Comparison of ENCODE assay signal across 23 cellular contexts in genomic region chr17:16937431-16937830, GRCh38. TPM values are rescaled to one million over a fixed set of nuclear protein-coding genes. Genes with fewer than 3 reads are reported as not detected.
DNase-seq lines count a peak whose midpoint lies in the region; ATAC-seq and TF ChIP-seq lines count a peak whose summit lies in the region.
"Had no signal": no experiment of that assay in that cellular context is flagged by ENCODE, and none has a peak within 500 bp of the region (broad histone marks: within the 10 kb centered on the region; RNA-seq: fewer than 3 reads in every experiment).

No MANE protein-coding gene starts in this region.

- H3K27ac ChIP-seq in mesendoderm (ENCODE audit: low read depth, low read length): no peak overlapping the region
- no peak overlapping the region for H3K27ac ChIP-seq in stomach
- H3K27ac ChIP-seq: HL-60 had no signal

- H2BK120ac ChIP-seq in mesendoderm (ENCODE audit: low read depth, low read length): no peak overlapping the region

- H3K79me2 ChIP-seq in mesendoderm (ENCODE audit: control insufficient read depth, insufficient read depth, low read length): peaks cover 2% of the 10 kb centered on the region

- H3K79me1 ChIP-seq in mesendoderm (ENCODE audit: low read length): peaks cover 3% of the 10 kb centered on the region

- no peak overlapping the region for H4K5ac ChIP-seq in mesendoderm (ENCODE audit: low read length)

- TF ChIP-seq EP300 in stomach (IDR thresholded peaks at IDR 0.05): no peak

- no peak overlapping the region for H2BK15ac ChIP-seq in mesendoderm (replicated peaks; ENCODE audit: low read depth)

- no peak for TF ChIP-seq CTCF in stomach (IDR thresholded peaks at IDR 0.05)

- POLR2A ChIA-PET in activated CD4-positive, alpha-beta memory T cell treated with anti-CD3 and anti-CD28 coated beads for 36 hours (lab: Charles Lee): no interaction called here

- peak overlapping the region; percentile 44 for H3K56ac ChIP-seq in mesendoderm (ENCODE audit: low read length)

- H3K36me3 ChIP-seq in mesendoderm (ENCODE audit: control insufficient read depth, insufficient read depth, low read length) (no peaks in the 10 kb centered on the region), stomach (no peaks in the 10 kb centered on the region)

- no CpG with 5 or more reads among the region's 17 CpGs for WGBS in mesendoderm (ENCODE audit: extremely low coverage, insufficient coverage, low lambda C conversion rate)
- 83 to 93% (median 92%) methylated on average over 17 of the region's 17 CpGs for WGBS in stomach, 5 donors

- H3K23ac ChIP-seq in mesendoderm (ENCODE audit: low read length): no peak overlapping the region

- CTCF ChIA-PET in activated CD4-positive, alpha-beta memory T cell treated with anti-CD3 and anti-CD28 coated beads for 36 hours (lab: Charles Lee): no interaction called here

- no peak overlapping the region for H4K8ac ChIP-seq in mesendoderm (ENCODE audit: low read depth, low read length)

- no peak overlapping the region for H3K18ac ChIP-seq in mesendoderm (ENCODE audit: low read length)

- no peaks in the 10 kb centered on the region for H3K27me3 Mint-ChIP-seq in activated CD4-positive, alpha-beta memory T cell treated with anti-CD3 and anti-CD28 coated beads for 36 hours
- H3K27me3 Mint-ChIP-seq: IgD-negative memory B cell had no signal

- no peak overlapping the region for H2BK5ac ChIP-seq in mesendoderm (ENCODE audit: low read length)

- ATAC-seq in GM19397 (IDR thresholded peaks at IDR 0.05; ENCODE audit: unreplicated experiment) (no peak), GM21528 (IDR thresholded peaks at IDR 0.05; ENCODE audit: low FRiP score, unreplicated experiment) (no peak)
- ATAC-seq: GM12878, GM23338 had no signal

- no peaks in the 10 kb centered on the region for H3K9me3 Mint-ChIP-seq in activated CD4-positive, alpha-beta memory T cell treated with anti-CD3 and anti-CD28 coated beads for 36 hours
- H3K9me3 Mint-ChIP-seq: GM23338, IgD-negative memory B cell had no signal

- no peak for TF ChIP-seq POLR2A in stomach (IDR thresholded peaks at IDR 0.05)

- H3K4ac ChIP-seq in mesendoderm (ENCODE audit: low read depth, low read length): no peak overlapping the region

- H3K4me1 ChIP-seq in mesendoderm (ENCODE audit: control insufficient read depth, low read depth, low read length): peaks cover 14% of the 10 kb centered on the region
- no peaks in the 10 kb centered on the region for H3K4me1 ChIP-seq in stomach

- H2AK5ac ChIP-seq in mesendoderm (ENCODE audit: low read length): peak overlapping the region; percentile 14

- intact Hi-C loops in activated CD4-positive, alpha-beta memory T cell treated with anti-CD3 and anti-CD28 coated beads for 36 hours (cut with micrococcal nuclease): no loop called here
- intact Hi-C loops in stomach (cut with DNase I; ENCODE audit: low total_unique reads): no loop called here

- no peaks in the 10 kb centered on the region for H3K36me3 Mint-ChIP-seq in activated CD4-positive, alpha-beta memory T cell treated with anti-CD3 and anti-CD28 coated beads for 36 hours
- H3K36me3 Mint-ChIP-seq: IgD-negative memory B cell had no signal

- no peaks in the 10 kb centered on the region for H3K9me3 ChIP-seq in stomach

- H3K9ac ChIP-seq in mesendoderm (ENCODE audit: low read length): no peak overlapping the region

- H3K27me3 ChIP-seq in mesendoderm (ENCODE audit: insufficient read depth, low read length, poor library complexity): no peaks in the 10 kb centered on the region
- peaks cover 0 to 42% (median 0%) of the 10 kb centered on the region in 3 donors for H3K27me3 ChIP-seq in stomach

- no peak overlapping the region for H3K4me2 ChIP-seq in mesendoderm (ENCODE audit: low read length)
- H3K4me2 ChIP-seq: GM23338 had no signal

- no peaks in the 10 kb centered on the region for H3K4me1 Mint-ChIP-seq in activated CD4-positive, alpha-beta memory T cell treated with anti-CD3 and anti-CD28 coated beads for 36 hours (ENCODE audit: low read depth)

- no peak overlapping the region for H3K4me3 Mint-ChIP-seq in activated CD4-positive, alpha-beta memory T cell treated with anti-CD3 and anti-CD28 coated beads for 36 hours
- H3K4me3 Mint-ChIP-seq: GM23338, IgD-negative memory B cell had no signal

- DNase-seq in activated naive CD4-positive, alpha-beta T cell treated with Interleukin-2 at 50 U/mL for 16 hours: peak; percentile 1
- no peak for DNase-seq in activated naive CD4-positive, alpha-beta T cell treated with anti-CD3 and anti-CD28 coated beads, Interleukin-2, amount 50 U/mL, for 16 hours
- peak; percentile 3 for DNase-seq in activated CD4-positive, alpha-beta memory T cell treated with anti-CD3 and anti-CD28 coated beads for 36 hours
- DNase-seq in mesendoderm (no peak), stomach (peak; percentile 23), cerebellar nuclear complex (lab: John Stamatoyannopoulos, UW) (no peak)
- DNase-seq: C1 segment of cervical spinal cord, DMS79 treated with DMSO at 0.1 percent for 48 hours, GDM1, Kasumi-1, NCI-H1417, NCI-H1930, NCI-H2171, NCI-H446 treated with DMSO at 0.1 percent for 48 hours, NCI-H748 treated with DMSO at 0.1 percent for 48 hours, OCI-M1 had no signal

- H3K4me3 ChIP-seq in mesendoderm (ENCODE audit: low read length): no peak overlapping the region
- no peak overlapping the region for H3K4me3 ChIP-seq in stomach
- H3K4me3 ChIP-seq: GM12878, GM23338 had no signal

- H3K27ac Mint-ChIP-seq in activated CD4-positive, alpha-beta memory T cell treated with anti-CD3 and anti-CD28 coated beads for 36 hours: no peak overlapping the region
- H3K27ac Mint-ChIP-seq: GM23338 had no signal

RNA-seq across cellular contexts. Expression of gene TNFRSF13B, which starts 34.5 kb away (rescaled TPM):
- not detected for total RNA-seq in activated CD4-positive, alpha-beta memory T cell treated with anti-CD3 and anti-CD28 coated beads for 36 hours
- 0.95 TPM for polyA plus RNA-seq in mesendoderm (2013, experiment 1 of 2)
- polyA plus RNA-seq in mesendoderm (2013, experiment 2 of 2): 0.81 TPM
- total RNA-seq in stomach: under 1 TPM in 1 of 5 donors, not detected in 4; 0.37 TPM
- polyA plus RNA-seq in stomach: 1 to 10 TPM in 2 of 3 donors, under 1 TPM in 1; 0.25 to 1.8 (median 1.8) TPM
- total RNA-seq: GM23338, RPMI7951 had no signal

Comparison
In these comparisons a context has a peak if more than half of its experiments do, and no peak if none do; other contexts are left out.
1. DNase-seq: peak in activated naive CD4-positive, alpha-beta T cell treated with Interleukin-2 at 50 U/mL for 16 hours (single experiment), activated CD4-positive, alpha-beta memory T cell treated with anti-CD3 and anti-CD28 coated beads for 36 hours (single experiment) and stomach (single experiment); none in activated naive CD4-positive, alpha-beta T cell treated with anti-CD3 and anti-CD28 coated beads, Interleukin-2, amount 50 U/mL, for 16 hours (single experiment), mesendoderm (single experiment) and cerebellar nuclear complex (0 of 2).